ENCODE assay signal across 8 cellular contexts in the genomic region with DNA sequence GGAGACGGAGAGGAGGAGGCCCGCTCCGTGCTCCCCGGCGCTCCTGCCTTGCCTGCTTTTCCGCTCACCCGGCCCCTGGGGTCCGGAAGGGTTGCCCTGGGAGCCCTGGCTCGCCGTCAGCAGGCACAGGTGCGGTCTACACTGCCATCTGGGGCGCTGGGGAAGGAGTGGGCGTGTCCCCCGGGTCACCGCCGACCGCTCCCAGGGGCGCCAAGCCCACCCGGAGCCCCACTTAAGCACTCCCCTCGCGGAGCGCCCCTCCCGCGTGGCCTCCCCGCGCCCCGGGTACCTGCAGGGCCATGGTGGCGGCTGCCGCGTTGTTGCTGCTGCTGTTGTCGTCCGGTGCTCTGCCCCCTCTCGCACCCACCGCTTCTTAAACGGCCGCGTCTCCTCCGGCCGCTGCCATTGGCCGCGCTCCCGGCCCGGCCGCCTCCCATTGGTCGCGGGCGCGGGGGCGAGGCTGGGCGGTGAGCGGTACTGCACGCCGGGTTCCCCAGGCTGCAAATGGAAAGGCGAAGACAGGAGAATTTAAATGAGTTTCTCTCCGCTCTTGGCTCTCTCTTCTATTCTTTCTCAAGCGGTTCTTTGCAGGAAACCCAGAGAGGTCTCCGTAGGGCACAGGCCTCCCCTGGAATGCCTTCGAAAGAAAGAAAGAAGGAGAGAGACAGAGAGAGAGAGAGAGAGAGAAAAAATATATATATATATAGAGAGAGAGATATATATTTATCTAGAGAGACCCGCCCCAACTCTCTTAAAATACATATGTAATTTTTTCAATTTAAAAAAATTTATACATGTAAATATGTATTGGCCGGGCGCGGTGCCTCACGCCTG. TPM values are rescaled to one million over a fixed set of nuclear protein-coding genes. Genes with fewer than 3 reads are reported as not detected.
DNase-seq lines count a peak whose midpoint lies in the region; ATAC-seq and TF ChIP-seq lines count a peak whose summit lies in the region.

ACBD7 (minus strand) TSS at position 349 of the 834 bp plus-strand sequence; CDS start at position 301, 48 bp downstream.

- H4K20me1 ChIP-seq in DND-41 (ENCODE audit: insufficient read depth, low read length) (0 out of 2 replicates have a peak, but pooled peaks cover 2% of the 10 kb centered on the region), KMS-11 (ENCODE audit: insufficient read depth) (no peaks in the 10 kb centered on the region), neural progenitor cell (ENCODE audit: low read depth) (no peaks in the 10 kb centered on the region)

- peaks cover 2% of the 10 kb centered on the region for H3K27me3 Mint-ChIP-seq in neural progenitor cell (ENCODE audit: insufficient read depth, low read depth)

- H3K4me1 ChIP-seq in DND-41 (ENCODE audit: insufficient read depth, low read length), result peaks cover 18% of the 10 kb centered on the region
- H3K4me1 ChIP-seq in KMS-11 (ENCODE audit: low read depth, poor library complexity, severe bottlenecking), result peaks cover 7% of the 10 kb centered on the region
- peaks cover 7% of the 10 kb centered on the region for H3K4me1 ChIP-seq in neural progenitor cell
- H3K4me1 ChIP-seq in stomach, result peaks cover 4 to 31% (median 25%) of the 10 kb centered on the region in 4 donors

- H3K79me2 ChIP-seq in DND-41 (ENCODE audit: insufficient read depth, low read length), result peaks cover 12% of the 10 kb centered on the region
- H3K79me2 ChIP-seq in KMS-11 (ENCODE audit: insufficient read depth, low read depth), result no peaks in the 10 kb centered on the region; the same call in 1 of the 2 replicates
- H3K79me2 ChIP-seq in neural progenitor cell (ENCODE audit: low read depth), result peaks cover 11% of the 10 kb centered on the region

- H3K4me1 Mint-ChIP-seq in neural progenitor cell, result peaks cover 13% of the 10 kb centered on the region

- no peaks in the 10 kb centered on the region for H3K9me3 ChIP-seq in DND-41 (ENCODE audit: insufficient read depth, low read length, severe bottlenecking)
- H3K9me3 ChIP-seq in neural progenitor cell (ENCODE audit: low read depth), result no peaks in the 10 kb centered on the region
- H3K9me3 ChIP-seq in stomach, result no peaks in the 10 kb centered on the region

- H3K9ac ChIP-seq in DND-41 (ENCODE audit: low read depth, low read length) (peak within 1 kb of the TSS; percentile 73), KMS-11 (peak within 1 kb of the TSS; percentile 36; the same call in 1 of the 2 replicates), neural progenitor cell (peak within 1 kb of the TSS; percentile 16)

- H3K27ac ChIP-seq in DND-41 (ENCODE audit: low read length) (peak within 1 kb of the TSS; percentile 77), KMS-11 (peak within 1 kb of the TSS; percentile 20; the same call in 1 of the 2 replicates), RWPE1 (peak within 1 kb of the TSS; percentile 19), neural progenitor cell (no peak within 1 kb of the TSS), stomach (peak within 1 kb of the TSS in 4 of 5 donors; percentile 14 to 63 (median 24))

- intact Hi-C loops in stomach (cut with DNase I; ENCODE audit: low total_unique reads), result no loop called here

- TF ChIP-seq POLR2A in stomach (IDR thresholded peaks at IDR 0.05), result no peak

- peak within 1 kb of the TSS; percentile 76 for H3K4me2 ChIP-seq in DND-41 (ENCODE audit: insufficient read depth, low read length)
- H3K4me2 ChIP-seq in KMS-11, result peak within 1 kb of the TSS; percentile 95
- H3K4me2 ChIP-seq in neural progenitor cell, result peak within 1 kb of the TSS; percentile 87

- ATAC-seq in DND-41 (ENCODE audit: insufficient read depth, low read depth) (peak; percentile 98), GM21737 (IDR thresholded peaks at IDR 0.05; ENCODE audit: unreplicated experiment) (peak; percentile 98)

- POLR2A ChIA-PET in RWPE1 (lab: Yijun Ruan, JAX; ENCODE audit: low non-redundant PET), result no interaction called here

- H3F3A ChIP-seq in neural progenitor cell (ENCODE audit: low read depth), result peaks cover 31% of the 10 kb centered on the region

- H3K27me3 ChIP-seq in DND-41 (ENCODE audit: insufficient read depth, low read length, poor library complexity) (no peaks in the 10 kb centered on the region), KMS-11 (ENCODE audit: insufficient read depth, low read depth) (no peaks in the 10 kb centered on the region), neural progenitor cell (no peaks in the 10 kb centered on the region), stomach (peaks cover 0 to 11% (median 0%) of the 10 kb centered on the region in 3 donors)

- 6 to 7% (median 6%) methylated on average over 56 to 63 of the region's 63 CpGs for WGBS in stomach, 5 donors

- TF ChIP-seq EP300 in stomach (IDR thresholded peaks at IDR 0.05), result no peak

- peak within 1 kb of the TSS; percentile 86 for H2AFZ ChIP-seq in DND-41 (ENCODE audit: low read depth, low read length)
- peak within 1 kb of the TSS; percentile 87 for H2AFZ ChIP-seq in KMS-11 (ENCODE audit: low read depth)
- H2AFZ ChIP-seq in neural progenitor cell (replicated peaks), result peak within 1 kb of the TSS; percentile 82

- H3K9me3 Mint-ChIP-seq in neural progenitor cell, result no peaks in the 10 kb centered on the region

- H3K4me3 ChIP-seq in DND-41 (ENCODE audit: low read depth in 1 of 2, low read length in 2 of 2), result peak within 1 kb of the TSS; percentile 30 to 72; a peak in 3 of 4 replicates
- no peak within 1 kb of the TSS for H3K4me3 ChIP-seq in KMS-11 (IDR thresholded peaks at IDR 0.05; ENCODE audit: insufficient read depth, low read depth, low read length)
- peak within 1 kb of the TSS; percentile 58 to 62 for H3K4me3 ChIP-seq in foreskin fibroblast (ENCODE audit: low read depth in 1 of 2, low read length in 2 of 2)
- H3K4me3 ChIP-seq in neural progenitor cell, result peak within 1 kb of the TSS; percentile 68
- H3K4me3 ChIP-seq in stomach, result peak within 1 kb of the TSS; percentile 49 to 82 (median 66)

- DNase-seq in DND-41 (peak; percentile 88), RWPE1 (ENCODE audit: low spot score) (peak; percentile 85), foreskin fibroblast (peak; percentile 72 to 92), neural progenitor cell (ENCODE audit: low spot score) (peak; percentile 94), stomach (peak; percentile 86)
- DNase-seq in activated T-helper 9 cell treated with anti-CD3 and anti-CD28 coated beads, Interleukin-2, amount 50 U/mL, for 16 hours (ENCODE audit: low read depth), result peak; percentile 71

- TF ChIP-seq CTCF in DND-41 (IDR thresholded peaks at IDR 0.05; ENCODE audit: borderline replicate concordance, extremely low read depth, low read length, poor library complexity, severe bottlenecking), result peak; percentile 25
- TF ChIP-seq CTCF in KMS-11 (conservative IDR thresholded peaks at IDR 0.05; ENCODE audit: low read depth, low read length), result peak; percentile 43; the same call in 1 of the 2 replicates
- peak; percentile 20; the same call in 1 of the 2 replicates for TF ChIP-seq CTCF in RWPE1 (conservative IDR thresholded peaks at IDR 0.05; ENCODE audit: low read depth)
- no peak for TF ChIP-seq CTCF in foreskin fibroblast (IDR thresholded peaks at IDR 0.05; ENCODE audit: low read depth, low read length)
- peak; percentile 45 for TF ChIP-seq CTCF in neural progenitor cell (IDR thresholded peaks at IDR 0.05)
- peak in 5 of 7 experiments; percentile 50 to 76 (median 65) for TF ChIP-seq CTCF in stomach (IDR thresholded peaks at IDR 0.05)

- CTCF ChIA-PET in RWPE1 (lab: Yijun Ruan, JAX), result no interaction called here

- peak within 1 kb of the TSS; percentile 87 for H3K4me3 Mint-ChIP-seq in neural progenitor cell

- no peak within 1 kb of the TSS for H3K27ac Mint-ChIP-seq in neural progenitor cell

- no peaks in the 10 kb centered on the region; the same call in 1 of the 2 replicates for H3K36me3 ChIP-seq in DND-41 (ENCODE audit: insufficient read depth, low read length)
- H3K36me3 ChIP-seq in KMS-11 (ENCODE audit: insufficient read depth), result no peaks in the 10 kb centered on the region
- H3K36me3 ChIP-seq in neural progenitor cell, result no peaks in the 10 kb centered on the region
- H3K36me3 ChIP-seq in stomach, result no peaks in the 10 kb centered on the region

- H3K36me3 Mint-ChIP-seq in neural progenitor cell, result no peaks in the 10 kb centered on the region

RNA-seq across cellular contexts. Expression of gene ACBD7, which starts in this region (rescaled TPM):
- 68.7 and 97.3 TPM in 2 replicates for total RNA-seq in neural progenitor cell (ENCODE audit: low replicate concordance)
- total RNA-seq in stomach, result 1 to 10 TPM in 2 of 5 donors, not detected in 3; 2.2 to 6.4 TPM
- not detected for polyA plus RNA-seq in stomach

Comparison
In these comparisons a context has a peak if more than half of its experiments do, and no peak if none do; other contexts are left out.
1. H3K9ac ChIP-seq: peak in every context shown above with its lines; median percentile 73 in DND-41; 36 in KMS-11; 16 in neural progenitor cell.